In genomic region chr2:149145314-149146295, GRCh38 we compare ENCODE assay signal across 17 cellular contexts.
DNase-seq lines count a peak whose midpoint lies in the region; ATAC-seq and TF ChIP-seq lines count a peak whose summit lies in the region.
"Had no signal": no experiment of that assay in that cellular context is flagged by ENCODE, and none has a peak within 500 bp of the region (broad histone marks: within the 10 kb centered on the region; RNA-seq: fewer than 3 reads in every experiment).

No MANE protein-coding gene starts in this region.

- H3K4me3 ChIP-seq in BLaER1 (no peak overlapping the region), upper lobe of right lung (no peak overlapping the region)
- H3K4me3 ChIP-seq: breast epithelium, gastrocnemius medialis, left lung had no signal

- intact Hi-C loops in upper lobe of right lung (cut with DNase I), result no loop called here

- no peaks in the 10 kb centered on the region for H3K9me3 ChIP-seq in BLaER1
- H3K9me3 ChIP-seq in upper lobe of right lung, result no peaks in the 10 kb centered on the region
- H3K9me3 ChIP-seq: breast epithelium, gastrocnemius medialis, left lung had no signal

- no peaks in the 10 kb centered on the region for H3K36me3 ChIP-seq in BLaER1
- no peaks in the 10 kb centered on the region for H3K36me3 ChIP-seq in upper lobe of right lung
- H3K36me3 ChIP-seq: breast epithelium, gastrocnemius medialis, left lung had no signal

- H3K4me1 ChIP-seq in BLaER1, result peaks cover 23% of the 10 kb centered on the region
- H3K4me1 ChIP-seq in upper lobe of right lung, result no peaks in the 10 kb centered on the region
- H3K4me1 ChIP-seq: breast epithelium, gastrocnemius medialis, left lung had no signal

- no peaks in the 10 kb centered on the region for H4K20me1 ChIP-seq in BLaER1

- H3K27ac ChIP-seq in BLaER1, result no peak overlapping the region
- H3K27ac ChIP-seq in upper lobe of right lung, result no peak overlapping the region
- H3K27ac ChIP-seq: breast epithelium, gastrocnemius medialis, left lung had no signal

- DNase-seq in fibroblast of gingiva (ENCODE audit: low read depth), result peak; percentile 1
- no peak for DNase-seq in upper lobe of right lung
- DNase-seq in COLO668 (lab: John Stamatoyannopoulos, UW; ENCODE audit: unreplicated experiment), result no peak
- DNase-seq: gastrocnemius medialis, GDM1, left lung, NCI-H2029 treated with DMSO at 0.1 percent for 48 hours, NCI-H510A treated with DMSO at 0.1 percent for 48 hours, occipital lobe, right cardiac atrium, SIG-M5 had no signal

- no peak overlapping the region for H3K9ac ChIP-seq in BLaER1

- TF ChIP-seq CTCF in upper lobe of right lung (IDR thresholded peaks at IDR 0.05), result no peak

- ATAC-seq in GM18909 (IDR thresholded peaks at IDR 0.05; ENCODE audit: poor library complexity, unreplicated experiment), result peak; percentile 85
- peak; percentile 59 for ATAC-seq in HG03025 (IDR thresholded peaks at IDR 0.05; ENCODE audit: low FRiP score, unreplicated experiment)
- no peak for ATAC-seq in GM21786 (IDR thresholded peaks at IDR 0.05; ENCODE audit: unreplicated experiment)
- no peak for ATAC-seq in upper lobe of right lung
- no peak for ATAC-seq in GM21367 (IDR thresholded peaks at IDR 0.05; ENCODE audit: unreplicated experiment)
- ATAC-seq: gastrocnemius medialis, left lung, right cardiac atrium had no signal

- H3K27me3 ChIP-seq in BLaER1, result no peaks in the 10 kb centered on the region
- no peaks in the 10 kb centered on the region for H3K27me3 ChIP-seq in upper lobe of right lung
- H3K27me3 ChIP-seq: breast epithelium, gastrocnemius medialis, left lung had no signal

- peak overlapping the region; percentile 71 for H3K4me2 ChIP-seq in BLaER1

Comparison
In these comparisons a context has a peak if more than half of its experiments do, and no peak if none do; other contexts are left out.
1. ATAC-seq: peak in GM18909 (single experiment) and HG03025 (single experiment); none in GM21786 (single experiment), upper lobe of right lung (single experiment) and GM21367 (single experiment).